Comparison of ENCODE assay signal across 17 cellular contexts in the genomic region with DNA sequence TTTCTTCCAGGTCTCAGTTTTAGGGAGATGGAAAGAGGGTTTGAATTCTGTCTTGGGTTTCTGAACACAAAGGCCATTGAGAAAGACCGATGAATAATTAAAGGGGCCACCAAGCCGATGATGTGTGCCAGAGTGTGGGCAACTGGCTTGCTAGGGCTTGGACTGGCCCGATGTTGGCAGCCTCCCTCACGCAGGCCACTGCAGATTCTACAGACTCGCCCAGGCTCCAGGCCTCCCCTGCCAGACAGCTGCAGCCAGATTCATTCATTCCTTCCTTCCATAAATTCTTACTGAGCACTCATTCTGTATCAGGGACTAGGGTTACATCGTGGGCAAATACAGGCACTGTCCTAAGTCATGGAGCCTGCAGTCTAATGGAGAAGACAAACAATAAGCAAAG. TPM values are rescaled to one million over a fixed set of nuclear protein-coding genes. Genes with fewer than 3 reads are reported as not detected.
A peak's percentile ranks its signal among the peaks of the same experiment; 100 is the strongest.
DNase-seq lines count a peak whose midpoint lies in the region; ATAC-seq, FAIRE-seq and TF ChIP-seq lines count a peak whose summit lies in the region.
"Had no signal": no experiment of that assay in that cellular context is flagged by ENCODE, and none has a peak within 500 bp of the region (broad histone marks: within the 10 kb centered on the region; RNA-seq: fewer than 3 reads in every experiment).

No MANE protein-coding gene starts in this region.

- H3K9me3 Mint-ChIP-seq in HFFc6 (no peaks in the 10 kb centered on the region), astrocyte (ENCODE audit: unreplicated experiment) (no peaks in the 10 kb centered on the region)
- H3K9me3 Mint-ChIP-seq: activated T-cell treated with anti-CD3 and anti-CD28 coated beads, Interleukin-2, amount 50 U/mL, for 4 hours had no signal

- TF ChIP-seq EP300 in stomach (IDR thresholded peaks at IDR 0.05), result no peak

- H2BK5ac ChIP-seq in mesenchymal stem cell (ENCODE audit: low read depth, low read length, poor library complexity, severe bottlenecking), result no peak overlapping the region

- H2AFZ ChIP-seq in astrocyte (ENCODE audit: low read depth, low read length) (no peak overlapping the region), mesenchymal stem cell (ENCODE audit: low read depth, low read length) (no peak overlapping the region)

- H2BK15ac ChIP-seq in mesenchymal stem cell (ENCODE audit: low read depth, poor library complexity, severe bottlenecking), result peak overlapping the region; percentile 26

- H3K4me1 ChIP-seq in astrocyte (ENCODE audit: insufficient read depth, low read length) (peaks cover 95% of the 10 kb centered on the region), mesenchymal stem cell (ENCODE audit: control insufficient read depth, insufficient read depth, low read depth, low read length) (peaks cover 69% of the 10 kb centered on the region), stomach (peaks cover 83 to 100% (median 93%) of the 10 kb centered on the region in 4 donors)

- no peak for TF ChIP-seq POLR2A in stomach (IDR thresholded peaks at IDR 0.05)

- no peak overlapping the region for H3K23ac ChIP-seq in mesenchymal stem cell (ENCODE audit: low read length in 2 of 2)

- no peak overlapping the region for H3K4ac ChIP-seq in mesenchymal stem cell (ENCODE audit: low read depth in 1 of 2, low read length in 2 of 2)

- H3K14ac ChIP-seq in mesenchymal stem cell (ENCODE audit: low read length in 2 of 2), result no peak overlapping the region

- peaks cover 100% of the 10 kb centered on the region for H3K4me1 Mint-ChIP-seq in HFFc6 (ENCODE audit: low read depth)
- H3K4me1 Mint-ChIP-seq in astrocyte (ENCODE audit: low read depth, unreplicated experiment), result peaks cover 97% of the 10 kb centered on the region

- H4K8ac ChIP-seq in mesenchymal stem cell (ENCODE audit: low read length), result no peak overlapping the region

- 93% methylated on average over 6 of the region's 6 CpGs for WGBS in mesenchymal stem cell
- 68 to 91% (median 79%) methylated on average over 6 of the region's 6 CpGs for WGBS in stomach, 5 donors

- H3K4me2 ChIP-seq in astrocyte (ENCODE audit: low read length), result peak overlapping the region; percentile 65
- no peak overlapping the region for H3K4me2 ChIP-seq in mesenchymal stem cell (ENCODE audit: low read length, poor library complexity, severe bottlenecking)

- no peak for FAIRE-seq in astrocyte (lab: Jason Lieb, UNC)
- FAIRE-seq: endothelial cell of umbilical vein had no signal

- H3K79me2 ChIP-seq in astrocyte (ENCODE audit: insufficient read depth, low read length), result peaks cover 98% of the 10 kb centered on the region

- H2AK5ac ChIP-seq in mesenchymal stem cell (ENCODE audit: low read length, severe bottlenecking), result peak overlapping the region; percentile 32

- no peak overlapping the region for H4K91ac ChIP-seq in mesenchymal stem cell (ENCODE audit: low read length)

- TF ChIP-seq CTCF in HFFc6 (IDR thresholded peaks at IDR 0.05) (no peak), astrocyte (IDR thresholded peaks at IDR 0.05; ENCODE audit: insufficient read depth, low read depth, low read length) (no peak), stomach (IDR thresholded peaks at IDR 0.05) (no peak)

- H4K20me1 ChIP-seq in astrocyte (ENCODE audit: insufficient read depth, low read length), result peaks cover 92% of the 10 kb centered on the region

- H3K4me3 ChIP-seq in astrocyte (ENCODE audit: insufficient read depth, low read depth, low read length) (no peak overlapping the region), mesenchymal stem cell (ENCODE audit: insufficient read depth in 1 of 2, low read depth in 1 of 2, low read length in 2 of 2) (no peak overlapping the region), stomach (no peak overlapping the region), MG63 (no peak overlapping the region)
- H3K4me3 ChIP-seq: lung had no signal

- H3K9ac ChIP-seq in astrocyte (ENCODE audit: low read length), result peak overlapping the region; percentile 59
- H3K9ac ChIP-seq in mesenchymal stem cell (ENCODE audit: low read length), result no peak overlapping the region

- H3K27me3 ChIP-seq in astrocyte (ENCODE audit: insufficient read depth, low read length) (no peaks in the 10 kb centered on the region), mesenchymal stem cell (ENCODE audit: control insufficient read depth in 1 of 2, insufficient read depth in 1 of 2, low read length in 2 of 2) (no peaks in the 10 kb centered on the region), stomach (no peaks in the 10 kb centered on the region), MG63 (no peaks in the 10 kb centered on the region)

- no peak overlapping the region for H2BK120ac ChIP-seq in mesenchymal stem cell (ENCODE audit: low read depth, low read length)

- H2BK12ac ChIP-seq in mesenchymal stem cell (ENCODE audit: low read length in 2 of 2), result no peak overlapping the region

- H3K27ac ChIP-seq in astrocyte (ENCODE audit: low read depth, low read length) (peak overlapping the region; percentile 91), mesenchymal stem cell (ENCODE audit: low read length, poor library complexity, severe bottlenecking) (peak overlapping the region; percentile 45), stomach (peak overlapping the region in 4 of 5 donors; percentile 62 to 91 (median 85))
- H3K27ac ChIP-seq: HL-60 had no signal

- intact Hi-C loops in stomach (cut with DNase I; ENCODE audit: low total_unique reads), result no loop called here

- H3K27ac Mint-ChIP-seq in HFFc6, result peak overlapping the region; percentile 90
- peak overlapping the region; percentile 83 for H3K27ac Mint-ChIP-seq in astrocyte (ENCODE audit: unreplicated experiment)

- H3K36me3 ChIP-seq in astrocyte (ENCODE audit: insufficient read depth, low read length) (peaks cover 10% of the 10 kb centered on the region), mesenchymal stem cell (ENCODE audit: control insufficient read depth in 1 of 2, insufficient read depth in 2 of 2, low read depth in 1 of 2, low read length in 2 of 2) (peaks cover 13 to 33% of the 10 kb centered on the region in 2 experiments), stomach (no peaks in the 10 kb centered on the region), MG63 (peaks cover 5% of the 10 kb centered on the region)

- H3K27me3 Mint-ChIP-seq in HFFc6 (ENCODE audit: insufficient read depth), result peaks cover 16% of the 10 kb centered on the region
- no peaks in the 10 kb centered on the region for H3K27me3 Mint-ChIP-seq in astrocyte (ENCODE audit: low read depth, unreplicated experiment)

- no peak for ATAC-seq in GM21528 (IDR thresholded peaks at IDR 0.05; ENCODE audit: low FRiP score, unreplicated experiment)
- ATAC-seq: activated T-cell treated with anti-CD3 and anti-CD28 coated beads, Interleukin-2, amount 50 U/mL, for 4 hours had no signal

- peaks cover 32% of the 10 kb centered on the region for H3K36me3 Mint-ChIP-seq in HFFc6 (ENCODE audit: low read depth)
- H3K36me3 Mint-ChIP-seq in astrocyte (ENCODE audit: low read depth, unreplicated experiment), result peaks cover 31% of the 10 kb centered on the region

- no peaks in the 10 kb centered on the region for H3K79me1 ChIP-seq in mesenchymal stem cell (replicated peaks; ENCODE audit: low read length, poor library complexity, severe bottlenecking)

- H3K9me3 ChIP-seq in astrocyte (ENCODE audit: insufficient read depth, low read depth, low read length) (no peaks in the 10 kb centered on the region), mesenchymal stem cell (ENCODE audit: control insufficient read depth, low read length) (no peaks in the 10 kb centered on the region), stomach (no peaks in the 10 kb centered on the region), MG63 (no peaks in the 10 kb centered on the region)

- H3K4me3 Mint-ChIP-seq in HFFc6 (peak overlapping the region; percentile 13; the same call in 1 of the 2 replicates), astrocyte (ENCODE audit: unreplicated experiment) (peak overlapping the region; percentile 64)
- H3K4me3 Mint-ChIP-seq: activated T-cell treated with anti-CD3 and anti-CD28 coated beads, Interleukin-2, amount 50 U/mL, for 4 hours had no signal

- DNase-seq in HFFc6 (no peak), astrocyte (ENCODE audit: low read depth) (no peak), mesenchymal stem cell (no peak), stomach (no peak), amniotic stem cell (lab: John Stamatoyannopoulos, UW) (no peak), MG63 (no peak)
- no peak for DNase-seq in stimulated activated CD8-positive, alpha-beta memory T cell treated with anti-CD3 and anti-CD28 coated beads, Interleukin-4, amount 100 ng/mL, for 48 hours
- DNase-seq: activated CD4-positive, alpha-beta T cell treated with anti-CD3 and anti-CD28 coated beads for 1 hour; activated T-cell treated with anti-CD3 and anti-CD28 coated beads, Interleukin-2, amount 50 U/mL, for 4 hours; DMS153; hippocampal formation; NCI-H2171; T-helper 1 cell had no signal

- H3K18ac ChIP-seq in mesenchymal stem cell (ENCODE audit: low read depth in 1 of 2, low read length in 2 of 2), result peak overlapping the region; percentile 29 to 58

RNA-seq across cellular contexts. Expression of a gene that starts 34.9 kb away (rescaled TPM):
- 100 to 1,000 TPM; 749 to 847 (median 825) TPM for total RNA-seq in HFFc6 (2021; fragmentation: NEBNext Ultra II Directional; extraction: Animal tissue kit (Norgen Biotek cat#: 25700))
- 1,163 and 1,186 TPM in 2 replicates for total RNA-seq in astrocyte
- polyA plus RNA-seq in mesenchymal stem cell (2013, experiment 1 of 2), result 359 TPM
- polyA plus RNA-seq in mesenchymal stem cell (2013, experiment 2 of 2), result 344 TPM
- 100 to 1,000 TPM; 191 to 504 (median 237) TPM for total RNA-seq in stomach
- 10 to 100 TPM; 25.7 to 87.7 (median 43.6) TPM for polyA plus RNA-seq in stomach
- 61.9 and 80.5 TPM in 2 replicates for total RNA-seq in MG63 (2014; rRNA removed; shearing (Covaris generic); ENCODE audit: low replicate concordance)
